In the genomic region with DNA sequence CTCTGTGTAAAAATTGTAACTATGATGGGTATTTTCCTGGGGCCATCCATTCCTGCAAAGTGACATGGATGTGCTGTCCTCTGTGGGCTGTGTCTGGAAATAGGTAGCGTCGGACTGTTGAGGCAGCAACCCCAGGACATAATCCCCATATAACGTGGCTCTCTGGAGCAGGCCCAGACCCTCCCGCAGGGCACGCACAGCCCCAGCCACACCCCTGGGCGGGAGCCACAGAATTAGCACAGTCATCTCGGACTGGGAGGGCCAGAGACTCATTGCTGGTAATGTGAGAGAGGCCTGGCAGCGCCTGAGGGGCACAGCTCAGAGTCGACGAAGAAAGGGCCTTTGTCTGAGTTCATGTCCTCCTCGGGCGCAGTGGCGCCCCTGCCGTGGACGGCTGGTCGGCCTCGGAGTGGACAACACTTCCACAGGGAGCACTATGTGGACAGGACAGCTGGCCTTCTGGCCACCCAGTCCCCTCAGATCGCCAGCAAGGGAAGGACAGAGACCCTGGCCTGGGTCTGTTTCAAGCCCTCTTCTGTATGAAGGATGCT, we compare ENCODE assay signal across 11 cellular contexts.
DNase-seq lines count a peak whose midpoint lies in the region; ATAC-seq and TF ChIP-seq lines count a peak whose summit lies in the region.
"Had no signal": no experiment of that assay in that cellular context is flagged by ENCODE, and none has a peak within 500 bp of the region (broad histone marks: within the 10 kb centered on the region; RNA-seq: fewer than 3 reads in every experiment).

No MANE protein-coding gene starts in this region.

- H3K36me3 ChIP-seq in muscle layer of duodenum (ENCODE audit: control insufficient read depth in 1 of 2, insufficient read depth in 2 of 2, low read length in 2 of 2) = no peaks in the 10 kb centered on the region
- H3K36me3 ChIP-seq: neural progenitor cell had no signal

- no peak overlapping the region for H3K4me3 ChIP-seq in AG10803 (ENCODE audit: low read length)
- no peak overlapping the region for H3K4me3 ChIP-seq in muscle layer of duodenum (ENCODE audit: low read depth in 1 of 2, low read length in 2 of 2)
- H3K4me3 ChIP-seq: neural progenitor cell had no signal

- peaks cover 0 to 4% of the 10 kb centered on the region in 2 donors for H3K9me3 ChIP-seq in muscle layer of duodenum (ENCODE audit: control insufficient read depth in 1 of 2, low read length in 2 of 2)

- H3K27ac ChIP-seq in epithelial cell of prostate (peak overlapping the region; percentile 78), muscle layer of duodenum (ENCODE audit: low read length) (peak overlapping the region; percentile 79)
- H3K27ac ChIP-seq: neural progenitor cell had no signal

- ATAC-seq in GM21529 (IDR thresholded peaks at IDR 0.05; ENCODE audit: unreplicated experiment) (no peak), GM21825 (IDR thresholded peaks at IDR 0.05; ENCODE audit: unreplicated experiment) (no peak)
- ATAC-seq: Panc1 had no signal

- TF ChIP-seq CTCF in AG10803 (conservative IDR thresholded peaks at IDR 0.05; ENCODE audit: low read length) = no peak

- DNase-seq in AG10803 (ENCODE audit: low read depth) (peak; percentile 33), NCI-H526 treated with DMSO at 0.1 percent for 48 hours (lab: John Stamatoyannopoulos, UW) (peak; percentile 43), epithelial cell of prostate (ENCODE audit: low read depth, low spot score) (peak; percentile 69), GM19238 (ENCODE audit: insufficient read length, low spot score) (no peak)
- DNase-seq in activated T-cell treated with anti-CD3 and anti-CD28 coated beads, Interleukin-2, amount 50 U/mL, for 48 hours = no peak
- DNase-seq: NCI-H2081 treated with DMSO at 0.1 percent for 48 hours had no signal

- peaks cover 19% of the 10 kb centered on the region for H3K27me3 ChIP-seq in muscle layer of duodenum (ENCODE audit: low read depth, low read length)

- no peaks in the 10 kb centered on the region for H3K4me1 ChIP-seq in muscle layer of duodenum (ENCODE audit: control insufficient read depth in 1 of 2, insufficient read depth in 2 of 2, low read length in 2 of 2)

Comparison
In these comparisons a context has a peak if more than half of its experiments do, and no peak if none do; other contexts are left out.
1. DNase-seq: peak in AG10803 (single experiment), NCI-H526 treated with DMSO at 0.1 percent for 48 hours (single experiment) and epithelial cell of prostate (single experiment); none in GM19238 (single experiment) and activated T-cell treated with anti-CD3 and anti-CD28 coated beads, Interleukin-2, amount 50 U/mL, for 48 hours (0 of 2).